1 cellular context compared by ENCODE assay signal in genomic region chr1:24415910-24416665, GRCh38.
TF ChIP-seq lines count a peak whose summit lies in the region.

No MANE protein-coding gene starts in this region.

TF ChIP-seq in HepG2, 621 proteins besides CTCF, POLR2A, EP300 and RAD21 (continued from another document and continues in another):
- TF ChIP-seq, protein P1, sequence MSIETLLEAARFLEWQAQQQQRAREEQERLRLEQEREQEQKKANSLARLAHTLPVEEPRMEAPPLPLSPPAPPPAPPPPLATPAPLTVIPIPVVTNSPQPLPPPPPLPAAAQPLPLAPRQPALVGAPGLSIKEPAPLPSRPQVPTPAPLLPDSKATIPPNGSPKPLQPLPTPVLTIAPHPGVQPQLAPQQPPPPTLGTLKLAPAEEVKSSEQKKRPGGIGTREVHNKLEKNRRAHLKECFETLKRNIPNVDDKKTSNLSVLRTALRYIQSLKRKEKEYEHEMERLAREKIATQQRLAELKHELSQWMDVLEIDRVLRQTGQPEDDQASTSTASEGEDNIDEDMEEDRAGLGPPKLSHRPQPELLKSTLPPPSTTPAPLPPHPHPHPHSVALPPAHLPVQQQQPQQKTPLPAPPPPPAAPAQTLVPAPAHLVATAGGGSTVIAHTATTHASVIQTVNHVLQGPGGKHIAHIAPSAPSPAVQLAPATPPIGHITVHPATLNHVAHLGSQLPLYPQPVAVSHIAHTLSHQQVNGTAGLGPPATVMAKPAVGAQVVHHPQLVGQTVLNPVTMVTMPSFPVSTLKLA (IDR thresholded peaks at IDR 0.05): peak; percentile 44
- 0 out of 2 replicates have a peak, but pooled peaks have one; percentile 12 for TF ChIP-seq ZIK1 (CRISPR knock-in tag; IDR thresholded peaks at IDR 0.05; ENCODE audit: borderline replicate concordance, low read depth)
- no peak for TF ChIP-seq MTF1 (CRISPR knock-in tag; IDR thresholded peaks at IDR 0.05)
- TF ChIP-seq MAX (IDR thresholded peaks at IDR 0.05): peak; percentile 59
- 0 out of 2 replicates have a peak, but pooled peaks have one; percentile 11 for TF ChIP-seq PHF8 (CRISPR knock-in tag; IDR thresholded peaks at IDR 0.05)
- TF ChIP-seq EED (CRISPR knock-in tag; IDR thresholded peaks at IDR 0.05): peak; percentile 48; the same call in 1 of the 2 replicates
- no peak for TF ChIP-seq ZNF264 (CRISPR knock-in tag; IDR thresholded peaks at IDR 0.05)
- TF ChIP-seq, protein P2, sequence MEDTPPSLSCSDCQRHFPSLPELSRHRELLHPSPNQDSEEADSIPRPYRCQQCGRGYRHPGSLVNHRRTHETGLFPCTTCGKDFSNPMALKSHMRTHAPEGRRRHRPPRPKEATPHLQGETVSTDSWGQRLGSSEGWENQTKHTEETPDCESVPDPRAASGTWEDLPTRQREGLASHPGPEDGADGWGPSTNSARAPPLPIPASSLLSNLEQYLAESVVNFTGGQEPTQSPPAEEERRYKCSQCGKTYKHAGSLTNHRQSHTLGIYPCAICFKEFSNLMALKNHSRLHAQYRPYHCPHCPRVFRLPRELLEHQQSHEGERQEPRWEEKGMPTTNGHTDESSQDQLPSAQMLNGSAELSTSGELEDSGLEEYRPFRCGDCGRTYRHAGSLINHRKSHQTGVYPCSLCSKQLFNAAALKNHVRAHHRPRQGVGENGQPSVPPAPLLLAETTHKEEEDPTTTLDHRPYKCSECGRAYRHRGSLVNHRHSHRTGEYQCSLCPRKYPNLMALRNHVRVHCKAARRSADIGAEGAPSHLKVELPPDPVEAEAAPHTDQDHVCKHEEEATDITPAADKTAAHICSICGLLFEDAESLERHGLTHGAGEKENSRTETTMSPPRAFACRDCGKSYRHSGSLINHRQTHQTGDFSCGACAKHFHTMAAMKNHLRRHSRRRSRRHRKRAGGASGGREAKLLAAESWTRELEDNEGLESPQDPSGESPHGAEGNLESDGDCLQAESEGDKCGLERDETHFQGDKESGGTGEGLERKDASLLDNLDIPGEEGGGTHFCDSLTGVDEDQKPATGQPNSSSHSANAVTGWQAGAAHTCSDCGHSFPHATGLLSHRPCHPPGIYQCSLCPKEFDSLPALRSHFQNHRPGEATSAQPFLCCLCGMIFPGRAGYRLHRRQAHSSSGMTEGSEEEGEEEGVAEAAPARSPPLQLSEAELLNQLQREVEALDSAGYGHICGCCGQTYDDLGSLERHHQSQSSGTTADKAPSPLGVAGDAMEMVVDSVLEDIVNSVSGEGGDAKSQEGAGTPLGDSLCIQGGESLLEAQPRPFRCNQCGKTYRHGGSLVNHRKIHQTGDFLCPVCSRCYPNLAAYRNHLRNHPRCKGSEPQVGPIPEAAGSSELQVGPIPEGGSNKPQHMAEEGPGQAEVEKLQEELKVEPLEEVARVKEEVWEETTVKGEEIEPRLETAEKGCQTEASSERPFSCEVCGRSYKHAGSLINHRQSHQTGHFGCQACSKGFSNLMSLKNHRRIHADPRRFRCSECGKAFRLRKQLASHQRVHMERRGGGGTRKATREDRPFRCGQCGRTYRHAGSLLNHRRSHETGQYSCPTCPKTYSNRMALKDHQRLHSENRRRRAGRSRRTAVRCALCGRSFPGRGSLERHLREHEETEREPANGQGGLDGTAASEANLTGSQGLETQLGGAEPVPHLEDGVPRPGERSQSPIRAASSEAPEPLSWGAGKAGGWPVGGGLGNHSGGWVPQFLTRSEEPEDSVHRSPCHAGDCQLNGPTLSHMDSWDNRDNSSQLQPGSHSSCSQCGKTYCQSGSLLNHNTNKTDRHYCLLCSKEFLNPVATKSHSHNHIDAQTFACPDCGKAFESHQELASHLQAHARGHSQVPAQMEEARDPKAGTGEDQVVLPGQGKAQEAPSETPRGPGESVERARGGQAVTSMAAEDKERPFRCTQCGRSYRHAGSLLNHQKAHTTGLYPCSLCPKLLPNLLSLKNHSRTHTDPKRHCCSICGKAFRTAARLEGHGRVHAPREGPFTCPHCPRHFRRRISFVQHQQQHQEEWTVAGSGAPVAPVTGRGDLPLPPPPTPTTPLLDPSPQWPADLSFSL (CRISPR knock-in tag; IDR thresholded peaks at IDR 0.05): peak; percentile 31; the same call in 1 of the 2 replicates
- 0 out of 2 replicates have a peak, but pooled peaks have one; percentile 17 for TF ChIP-seq AHDC1 (CRISPR knock-in tag; IDR thresholded peaks at IDR 0.05; ENCODE audit: borderline replicate concordance)
- TF ChIP-seq NFAT5 (CRISPR knock-in tag; IDR thresholded peaks at IDR 0.05): 0 out of 2 replicates have a peak, but pooled peaks have one; percentile 17
- TF ChIP-seq GABPA (IDR thresholded peaks at IDR 0.05; ENCODE audit: low read depth, low read length): no peak
- 0 out of 2 replicates have a peak, but pooled peaks have one; percentile 25 for TF ChIP-seq GABPA (CRISPR knock-in tag; IDR thresholded peaks at IDR 0.05; ENCODE audit: low read depth)
- no peak for TF ChIP-seq PPARG (CRISPR knock-in tag; conservative IDR thresholded peaks at IDR 0.05)
- peak; percentile 66; the same call in 1 of the 2 replicates for TF ChIP-seq ATF7-NPFF (CRISPR knock-in tag; IDR thresholded peaks at IDR 0.05; ENCODE audit: low read depth)
- TF ChIP-seq ZNF749 (CRISPR knock-in tag; IDR thresholded peaks at IDR 0.05; ENCODE audit: borderline replicate concordance): no peak
- TF ChIP-seq, protein P3, sequence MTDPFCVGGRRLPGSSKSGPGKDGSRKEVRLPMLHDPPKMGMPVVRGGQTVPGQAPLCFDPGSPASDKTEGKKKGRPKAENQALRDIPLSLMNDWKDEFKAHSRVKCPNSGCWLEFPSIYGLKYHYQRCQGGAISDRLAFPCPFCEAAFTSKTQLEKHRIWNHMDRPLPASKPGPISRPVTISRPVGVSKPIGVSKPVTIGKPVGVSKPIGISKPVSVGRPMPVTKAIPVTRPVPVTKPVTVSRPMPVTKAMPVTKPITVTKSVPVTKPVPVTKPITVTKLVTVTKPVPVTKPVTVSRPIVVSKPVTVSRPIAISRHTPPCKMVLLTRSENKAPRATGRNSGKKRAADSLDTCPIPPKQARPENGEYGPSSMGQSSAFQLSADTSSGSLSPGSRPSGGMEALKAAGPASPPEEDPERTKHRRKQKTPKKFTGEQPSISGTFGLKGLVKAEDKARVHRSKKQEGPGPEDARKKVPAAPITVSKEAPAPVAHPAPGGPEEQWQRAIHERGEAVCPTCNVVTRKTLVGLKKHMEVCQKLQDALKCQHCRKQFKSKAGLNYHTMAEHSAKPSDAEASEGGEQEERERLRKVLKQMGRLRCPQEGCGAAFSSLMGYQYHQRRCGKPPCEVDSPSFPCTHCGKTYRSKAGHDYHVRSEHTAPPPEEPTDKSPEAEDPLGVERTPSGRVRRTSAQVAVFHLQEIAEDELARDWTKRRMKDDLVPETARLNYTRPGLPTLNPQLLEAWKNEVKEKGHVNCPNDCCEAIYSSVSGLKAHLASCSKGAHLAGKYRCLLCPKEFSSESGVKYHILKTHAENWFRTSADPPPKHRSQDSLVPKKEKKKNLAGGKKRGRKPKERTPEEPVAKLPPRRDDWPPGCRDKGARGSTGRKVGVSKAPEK (CRISPR knock-in tag; IDR thresholded peaks at IDR 0.05; ENCODE audit: borderline replicate concordance): no peak
- TF ChIP-seq ZNF446 (CRISPR knock-in tag; IDR thresholded peaks at IDR 0.05): 0 out of 2 replicates have a peak, but pooled peaks have one; percentile 49
- no peak for TF ChIP-seq ZNF543 (CRISPR knock-in tag; IDR thresholded peaks at IDR 0.05)
- TF ChIP-seq SNAI1 (CRISPR knock-in tag; IDR thresholded peaks at IDR 0.05; ENCODE audit: borderline replicate concordance): 0 out of 2 replicates have a peak, but pooled peaks have one; percentile 37
- peak; percentile 45; the same call in 1 of the 2 replicates for TF ChIP-seq ZNF766 (CRISPR knock-in tag; IDR thresholded peaks at IDR 0.05; ENCODE audit: borderline replicate concordance)
- no peak for TF ChIP-seq ZNF280D (CRISPR knock-in tag; IDR thresholded peaks at IDR 0.05)
- TF ChIP-seq ZNF224 (CRISPR knock-in tag; IDR thresholded peaks at IDR 0.05): peak; percentile 55; the same call in 1 of the 2 replicates
- 0 out of 2 replicates have a peak, but pooled peaks have one; percentile 52 for TF ChIP-seq SIN3A (IDR thresholded peaks at IDR 0.05; ENCODE audit: borderline replicate concordance, low read depth, low read length)
